In the genomic region with DNA sequence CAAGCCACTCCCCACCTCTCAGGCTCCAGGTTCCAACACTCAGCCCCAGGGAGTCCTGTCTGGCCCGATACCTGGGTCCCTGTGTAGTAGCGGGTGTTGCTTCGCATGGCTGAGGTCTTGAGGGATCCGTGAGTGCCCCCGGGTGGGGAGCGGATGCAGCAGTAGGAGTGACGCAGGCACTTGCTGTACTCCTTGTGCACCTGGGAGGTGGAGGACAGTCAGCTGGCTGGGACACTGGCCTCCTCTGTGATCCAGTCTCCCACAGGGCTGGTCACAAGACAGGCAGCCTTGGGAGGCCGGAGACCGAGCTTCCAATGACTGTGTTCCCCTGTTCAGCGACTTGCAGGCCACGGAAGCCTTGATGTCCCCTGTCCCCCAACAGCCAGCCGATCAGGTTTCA, we compare ENCODE assay signal across 18 cellular contexts.
"Had no signal": no experiment of that assay in that cellular context is flagged by ENCODE, and none has a peak within 500 bp of the region (broad histone marks: within the 10 kb centered on the region; RNA-seq: fewer than 3 reads in every experiment).

No MANE protein-coding gene starts in this region.

- H3K9me3 ChIP-seq: adrenal gland, gastrocnemius medialis, heart left ventricle, left lung, pancreas, right lobe of liver, testis, upper lobe of left lung had no signal

- DNase-seq: activated CD4-positive, alpha-beta T cell treated with anti-CD3 and anti-CD28 coated beads for 48 hours; activated CD8-positive, alpha-beta memory T cell treated with anti-CD3 and anti-CD28 coated beads for 24 hours; activated naive CD4-positive, alpha-beta T cell; adrenal gland; effector CD4-positive, alpha-beta T cell; gastrocnemius medialis; heart left ventricle; mammary epithelial cell; pancreas; right lobe of liver; small intestine; stimulated activated CD4-positive, alpha-beta T cell treated with anti-CD3 and anti-CD28 coated beads, Interleukin-4, amount 100 ng/mL, for 24 hours; testis; upper lobe of left lung had no signal

- H3K27ac Mint-ChIP-seq: stimulated activated effector memory CD8-positive, alpha-beta T cell treated with anti-CD3 and anti-CD28 coated beads, Interleukin-12 subunit alpha, Interleukin-12 subunit beta, amount 100 ng/mL, for 72 hours had no signal

- H3K36me3 ChIP-seq: gastrocnemius medialis had no signal

- H3K9me3 Mint-ChIP-seq: stimulated activated effector memory CD8-positive, alpha-beta T cell treated with anti-CD3 and anti-CD28 coated beads, Interleukin-12 subunit alpha, Interleukin-12 subunit beta, amount 100 ng/mL, for 72 hours; WTC11 had no signal

- H3K4me3 ChIP-seq: adrenal gland, gastrocnemius medialis, heart left ventricle, left lung, pancreas, right lobe of liver, testis, upper lobe of left lung had no signal

- H3K27ac ChIP-seq: adrenal gland, gastrocnemius medialis, heart left ventricle, left lung, pancreas, right lobe of liver, testis had no signal

- H3K4me1 ChIP-seq: pancreas, right lobe of liver had no signal

- H3K4me3 Mint-ChIP-seq: stimulated activated effector memory CD8-positive, alpha-beta T cell treated with anti-CD3 and anti-CD28 coated beads, Interleukin-12 subunit alpha, Interleukin-12 subunit beta, amount 100 ng/mL, for 72 hours; WTC11 had no signal

- H3K27me3 ChIP-seq: adrenal gland, gastrocnemius medialis, heart left ventricle, left lung, pancreas, right lobe of liver, testis, upper lobe of left lung had no signal

- ATAC-seq: esophagus mucosa; gastrocnemius medialis; heart left ventricle; left lung; pancreas; right lobe of liver; stimulated activated effector memory CD8-positive, alpha-beta T cell treated with anti-CD3 and anti-CD28 coated beads, Interleukin-12 subunit alpha, Interleukin-12 subunit beta, amount 100 ng/mL, for 72 hours; WTC11 had no signal
